ENCODE assay signal across 8 cellular contexts in genomic region chr11:447923-448731, GRCh38. TPM values are rescaled to one million over a fixed set of nuclear protein-coding genes. Genes with fewer than 3 reads are reported as not detected.
DNase-seq lines count a peak whose midpoint lies in the region; ATAC-seq and FAIRE-seq lines count a peak whose summit lies in the region.

No MANE protein-coding gene starts in this region.

- H3K36me3 Mint-ChIP-seq in activated T-helper 17 cell treated with anti-CD3 and anti-CD28 coated beads, Interleukin-2, amount 50 U/mL, for 72 hours (ENCODE audit: low read depth), result peaks cover 11% of the 10 kb centered on the region
- H3K36me3 Mint-ChIP-seq in natural killer cell treated with Interleukin-12 subunit alpha and Interleukin-12 subunit beta and Interleukin-15 and Interleukin-18, amount 100 ng/mL, for 72 hours, result peaks cover 6% of the 10 kb centered on the region

- H3K9me3 Mint-ChIP-seq in activated T-helper 17 cell treated with anti-CD3 and anti-CD28 coated beads, Interleukin-2, amount 50 U/mL, for 72 hours, result no peaks in the 10 kb centered on the region
- no peaks in the 10 kb centered on the region for H3K9me3 Mint-ChIP-seq in natural killer cell treated with Interleukin-12 subunit alpha and Interleukin-12 subunit beta and Interleukin-15 and Interleukin-18, amount 100 ng/mL, for 72 hours

- DNase-seq in DMS53 treated with DMSO at 0.1 percent for 48 hours (lab: John Stamatoyannopoulos, UW; ENCODE audit: unreplicated experiment), result peak; percentile 99
- peak; percentile 84 for DNase-seq in LHCN-M2 (ENCODE audit: low read depth)
- DNase-seq in RCC 7860 (ENCODE audit: low spot score), result peak; percentile 77
- DNase-seq in fibroblast of peridontal ligament (ENCODE audit: extremely low read depth), result peak; percentile 88
- DNase-seq in natural killer cell treated with Interleukin-12 subunit alpha and Interleukin-12 subunit beta and Interleukin-15 and Interleukin-18, amount 100 ng/mL, for 72 hours (ENCODE audit: low spot score), result peak; percentile 94
- DNase-seq in stimulated activated naive CD4-positive, alpha-beta T cell (lab: John Stamatoyannopoulos, UW), result peak; percentile 85 to 95 (median 93)

- H3K27me3 Mint-ChIP-seq in activated T-helper 17 cell treated with anti-CD3 and anti-CD28 coated beads, Interleukin-2, amount 50 U/mL, for 72 hours, result no peaks in the 10 kb centered on the region
- H3K27me3 Mint-ChIP-seq in natural killer cell treated with Interleukin-12 subunit alpha and Interleukin-12 subunit beta and Interleukin-15 and Interleukin-18, amount 100 ng/mL, for 72 hours, result no peaks in the 10 kb centered on the region

- no peak for FAIRE-seq in RCC 7860 (lab: Jason Lieb, UNC)

- peak overlapping the region; percentile 85 for H3K4me3 Mint-ChIP-seq in activated T-helper 17 cell treated with anti-CD3 and anti-CD28 coated beads, Interleukin-2, amount 50 U/mL, for 72 hours
- H3K4me3 Mint-ChIP-seq in natural killer cell treated with Interleukin-12 subunit alpha and Interleukin-12 subunit beta and Interleukin-15 and Interleukin-18, amount 100 ng/mL, for 72 hours, result peak overlapping the region; percentile 92

- peak overlapping the region; percentile 88 for H3K27ac Mint-ChIP-seq in activated T-helper 17 cell treated with anti-CD3 and anti-CD28 coated beads, Interleukin-2, amount 50 U/mL, for 72 hours
- H3K27ac Mint-ChIP-seq in natural killer cell treated with Interleukin-12 subunit alpha and Interleukin-12 subunit beta and Interleukin-15 and Interleukin-18, amount 100 ng/mL, for 72 hours, result peak overlapping the region; percentile 79 to 86

- ATAC-seq in GM21723 (IDR thresholded peaks at IDR 0.05; ENCODE audit: unreplicated experiment), result peak; percentile 52
- peak; percentile 81 for ATAC-seq in activated T-helper 17 cell treated with anti-CD3 and anti-CD28 coated beads, Interleukin-2, amount 50 U/mL, for 72 hours (replicated peaks)
- ATAC-seq in natural killer cell treated with Interleukin-12 subunit alpha and Interleukin-12 subunit beta and Interleukin-15 and Interleukin-18, amount 100 ng/mL, for 72 hours, result peak; percentile 85 to 89

- peaks cover 10% of the 10 kb centered on the region for H3K4me1 Mint-ChIP-seq in activated T-helper 17 cell treated with anti-CD3 and anti-CD28 coated beads, Interleukin-2, amount 50 U/mL, for 72 hours
- peaks cover 10% of the 10 kb centered on the region in 2 donors for H3K4me1 Mint-ChIP-seq in natural killer cell treated with Interleukin-12 subunit alpha and Interleukin-12 subunit beta and Interleukin-15 and Interleukin-18, amount 100 ng/mL, for 72 hours (ENCODE audit: low read depth in 2 of 2)

RNA-seq across cellular contexts. Expression of gene PTDSS2, which starts 2.0 kb away (rescaled TPM):
- total RNA-seq in LHCN-M2 (2014; rRNA removed), result 40.7 and 51.2 TPM in 2 replicates
- 24.6 TPM for polyA plus RNA-seq in LHCN-M2 (2012)
- total RNA-seq in activated T-helper 17 cell treated with anti-CD3 and anti-CD28 coated beads, Interleukin-2, amount 50 U/mL, for 72 hours, result 10 to 100 TPM; 24.1 to 28.0 TPM
- 10 to 100 TPM; 20.6 to 56.9 TPM for total RNA-seq in natural killer cell treated with Interleukin-12 subunit alpha and Interleukin-12 subunit beta and Interleukin-15 and Interleukin-18, amount 100 ng/mL, for 72 hours

RNA-seq across cellular contexts. Expression of gene ANO9, which starts 6.3 kb away (rescaled TPM):
- not detected in 2 replicates for total RNA-seq in LHCN-M2 (2014; rRNA removed)
- polyA plus RNA-seq in LHCN-M2 (2012), result not detected
- total RNA-seq in activated T-helper 17 cell treated with anti-CD3 and anti-CD28 coated beads, Interleukin-2, amount 50 U/mL, for 72 hours, result 100 to 1,000 TPM in 1 of 2 donors, 10 to 100 TPM in 1; 36.0 to 119 TPM
- total RNA-seq in natural killer cell treated with Interleukin-12 subunit alpha and Interleukin-12 subunit beta and Interleukin-15 and Interleukin-18, amount 100 ng/mL, for 72 hours, result 1 to 10 TPM; 2.4 to 6.7 TPM

RNA-seq across cellular contexts. Expression of gene SIGIRR, which starts 33.3 kb away (rescaled TPM):
- total RNA-seq in LHCN-M2 (2014; rRNA removed), result 5.5 and 5.8 TPM in 2 replicates
- polyA plus RNA-seq in LHCN-M2 (2012), result 9.5 TPM
- 10 to 100 TPM; 49.5 to 55.7 TPM for total RNA-seq in activated T-helper 17 cell treated with anti-CD3 and anti-CD28 coated beads, Interleukin-2, amount 50 U/mL, for 72 hours
- total RNA-seq in natural killer cell treated with Interleukin-12 subunit alpha and Interleukin-12 subunit beta and Interleukin-15 and Interleukin-18, amount 100 ng/mL, for 72 hours, result 10 to 100 TPM; 39.0 to 44.9 TPM

RNA-seq across cellular contexts. Expression of gene PKP3, which starts 54.1 kb away (rescaled TPM):
- total RNA-seq in LHCN-M2 (2014; rRNA removed), result 3.7 and 4.7 TPM in 2 replicates
- polyA plus RNA-seq in LHCN-M2 (2012), result 2.1 TPM
- not detected for total RNA-seq in activated T-helper 17 cell treated with anti-CD3 and anti-CD28 coated beads, Interleukin-2, amount 50 U/mL, for 72 hours
- not detected for total RNA-seq in natural killer cell treated with Interleukin-12 subunit alpha and Interleukin-12 subunit beta and Interleukin-15 and Interleukin-18, amount 100 ng/mL, for 72 hours

RNA-seq across cellular contexts. Expression of gene RNH1, which starts 58.9 kb away (rescaled TPM):
- total RNA-seq in LHCN-M2 (2014; rRNA removed), result 287 and 315 TPM in 2 replicates
- polyA plus RNA-seq in LHCN-M2 (2012), result 232 TPM
- total RNA-seq in activated T-helper 17 cell treated with anti-CD3 and anti-CD28 coated beads, Interleukin-2, amount 50 U/mL, for 72 hours, result 100 to 1,000 TPM in 1 of 2 donors, 10 to 100 TPM in 1; 88.4 to 126 TPM
- 100 to 1,000 TPM in 1 of 2 donors, 10 to 100 TPM in 1; 89.2 to 113 TPM for total RNA-seq in natural killer cell treated with Interleukin-12 subunit alpha and Interleukin-12 subunit beta and Interleukin-15 and Interleukin-18, amount 100 ng/mL, for 72 hours

Comparison
In these comparisons a context has a peak if more than half of its experiments do, and no peak if none do; other contexts are left out.
1. Peak in every context shown above with its lines: DNase-seq and ATAC-seq.
2. RNA of gene ANO9, which starts 6.3 kb away (total RNA-seq): 36.0 to 119 TPM in activated T-helper 17 cell treated with anti-CD3 and anti-CD28 coated beads, Interleukin-2, amount 50 U/mL, for 72 hours; 2.4 to 6.7 TPM in natural killer cell treated with Interleukin-12 subunit alpha and Interleukin-12 subunit beta and Interleukin-15 and Interleukin-18, amount 100 ng/mL, for 72 hours and not detected in LHCN-M2; every median in the first group is over 4 times any median in the second.